ENCODE assay signal across 9 cellular contexts in the genomic region with DNA sequence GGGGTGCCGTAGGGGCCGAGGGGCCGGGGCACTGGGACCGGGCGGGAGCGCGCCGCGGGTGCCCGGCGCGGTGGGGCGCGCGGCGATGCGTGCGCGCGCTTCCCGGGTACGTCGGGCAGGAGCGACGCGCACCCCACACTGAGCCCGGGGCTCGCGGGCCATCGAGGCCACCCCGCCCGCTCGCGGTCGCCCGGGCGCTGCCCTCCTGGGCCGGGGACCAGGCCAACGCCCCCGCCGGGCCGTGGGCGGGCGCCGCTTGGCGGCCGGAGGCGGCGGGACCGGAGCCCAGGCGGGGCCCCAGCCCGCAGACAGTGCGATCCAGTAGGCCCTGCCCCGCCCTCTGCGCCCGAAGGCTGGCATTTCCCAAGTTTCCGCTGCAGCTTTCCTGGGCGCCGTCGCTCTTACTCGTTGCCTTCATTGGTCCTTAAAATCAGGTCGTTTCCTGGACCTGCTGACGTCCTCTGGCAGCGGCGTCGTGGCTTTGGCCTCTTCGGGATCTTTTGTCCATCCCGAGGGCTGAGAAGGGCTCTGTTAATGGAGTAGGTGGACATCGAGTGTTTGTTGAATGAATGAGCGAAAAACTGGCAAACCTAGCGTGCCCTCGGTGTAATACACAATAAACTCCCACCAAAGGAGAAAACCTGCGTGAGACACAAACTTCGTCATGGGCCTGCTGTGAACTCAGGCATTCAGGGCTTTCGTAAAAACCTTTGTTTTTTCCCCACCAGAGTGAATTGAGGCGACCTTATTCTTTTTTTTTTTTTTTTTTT. TPM values are rescaled to one million over a fixed set of nuclear protein-coding genes. Genes with fewer than 3 reads are reported as not detected.
A peak's percentile ranks its signal among the peaks of the same experiment; 100 is the strongest.
DNase-seq lines count a peak whose midpoint lies in the region; ATAC-seq, FAIRE-seq and TF ChIP-seq lines count a peak whose summit lies in the region.
"Had no signal": no experiment of that assay in that cellular context is flagged by ENCODE, and none has a peak within 500 bp of the region (broad histone marks: within the 10 kb centered on the region; RNA-seq: fewer than 3 reads in every experiment).

No MANE protein-coding gene starts in this region.

- H3K27me3 ChIP-seq in duodenal mucosa (ENCODE audit: control insufficient read depth in 1 of 2, insufficient read depth in 2 of 2, low read length in 2 of 2) (no peaks in the 10 kb centered on the region), HepG2 (ENCODE audit: control insufficient read depth in 1 of 2, insufficient read depth in 2 of 2, low read length in 2 of 2) (peaks cover 0 to 4% of the 10 kb centered on the region in 2 experiments; a peak in 1 of 5 replicates)

- H3K79me2 ChIP-seq in HepG2 (ENCODE audit: insufficient read depth, low read length): no peaks in the 10 kb centered on the region

- no peak for DNase-seq in activated CD8-positive, alpha-beta memory T cell treated with anti-CD3 and anti-CD28 coated beads, Interleukin-2, amount 10 ng/mL, durations not matched to agents 7 days and 5 days
- no peak for DNase-seq in activated CD8-positive, alpha-beta memory T cell treated with anti-CD3 and anti-CD28 coated beads for 24 hours
- DNase-seq in HepG2 (ENCODE audit: low spot score): peak; percentile 62

- H3K4me3 ChIP-seq in duodenal mucosa (ENCODE audit: low read depth in 1 of 2, low read length in 2 of 2) (peak overlapping the region; percentile 83 to 91), HepG2 (replicated peaks in 1 of 3; ENCODE audit: insufficient read depth in 1 of 3, low read depth in 2 of 3, low read length in 3 of 3) (peak overlapping the region; percentile 80 to 91 (median 86))

- H3K36me3 ChIP-seq in duodenal mucosa (ENCODE audit: control insufficient read depth in 1 of 2, insufficient read depth in 2 of 2, low read length in 2 of 2) (no peaks in the 10 kb centered on the region), HepG2 (replicated peaks in 1 of 2; ENCODE audit: control insufficient read depth in 1 of 2, insufficient read depth in 2 of 2, low read length in 2 of 2) (no peaks in the 10 kb centered on the region)

- peak; percentile 30 to 35; a peak in 1 of 4 replicates for TF ChIP-seq POLR2A in HepG2 (IDR thresholded peaks at IDR 0.05; ENCODE audit: insufficient read depth in 1 of 2, low read depth in 2 of 2, low read length in 2 of 2)

- peak; percentile 32 for TF ChIP-seq CTCF in HepG2 (CRISPR knock-in tag; IDR thresholded peaks at IDR 0.05)

- peaks cover 7 to 10% of the 10 kb centered on the region in 2 donors for H3K4me1 ChIP-seq in duodenal mucosa (ENCODE audit: control insufficient read depth in 1 of 2, insufficient read depth in 2 of 2, low read length in 2 of 2)
- H3K4me1 ChIP-seq in HepG2 (ENCODE audit: insufficient read depth, low read length): peaks cover 27% of the 10 kb centered on the region

- intact Hi-C loops in HepG2 (cut with micrococcal nuclease; ENCODE audit: unreplicated experiment): loop anchor here (5.0 kb wide), 1 partner anchor 46 kb away; no protein-coding TSS in a partner anchor

- POLR2A ChIA-PET in HepG2 (lab: Yijun Ruan, JAX): interaction anchor here (0.8 to 2.3 kb wide), 7 partner anchors 9 to 468 kb away, joined by 3 to 34 read pairs (median 3); no protein-coding TSS in a partner anchor

- TF ChIP-seq EP300 in HepG2 (IDR thresholded peaks at IDR 0.05; ENCODE audit: low read depth in 2 of 2, low read length in 2 of 2) (no peak), HepG2 (CRISPR knock-in tag; IDR thresholded peaks at IDR 0.05; ENCODE audit: borderline replicate concordance) (no peak)

- peak overlapping the region; percentile 27 for H3K4me3 Mint-ChIP-seq in activated CD8-positive, alpha-beta memory T cell treated with anti-CD3 and anti-CD28 coated beads, Interleukin-2, amount 10 ng/mL, durations not matched to agents 7 days and 5 days

- BruUV-seq in HepG2 (replicated peaks; lab: Mats Ljungman, UMichigan): TSS peak; percentile 60

- 14% methylated on average over 15 of the region's 76 CpGs for WGBS in HepG2 (ENCODE audit: low lambda C conversion rate)

- in situ Hi-C loops in HepG2 (cut with HindIII; ENCODE audit: extremely low pct_ligation_motif_present, low pct_unique_long_range_greater_than_20kb): no loop called here

- H3K4me1 Mint-ChIP-seq in activated CD8-positive, alpha-beta memory T cell treated with anti-CD3 and anti-CD28 coated beads, Interleukin-2, amount 10 ng/mL, durations not matched to agents 7 days and 5 days: peaks cover 2% of the 10 kb centered on the region

- H2AFZ ChIP-seq in HepG2 (ENCODE audit: low read length): peak overlapping the region; percentile 95

- peak overlapping the region; percentile 53 to 80 for H3K9ac ChIP-seq in duodenal mucosa (ENCODE audit: low read depth in 1 of 2, low read length in 2 of 2)
- H3K9ac ChIP-seq in HepG2 (ENCODE audit: insufficient read depth, low read depth, low read length): peak overlapping the region; percentile 79

- peaks cover 4% of the 10 kb centered on the region for H3K36me3 Mint-ChIP-seq in activated CD8-positive, alpha-beta memory T cell treated with anti-CD3 and anti-CD28 coated beads, Interleukin-2, amount 10 ng/mL, durations not matched to agents 7 days and 5 days

- no peak overlapping the region for H3K27ac Mint-ChIP-seq in activated CD8-positive, alpha-beta memory T cell treated with anti-CD3 and anti-CD28 coated beads, Interleukin-2, amount 10 ng/mL, durations not matched to agents 7 days and 5 days

- no peak for ATAC-seq in activated CD8-positive, alpha-beta memory T cell treated with anti-CD3 and anti-CD28 coated beads, Interleukin-2, amount 10 ng/mL, durations not matched to agents 7 days and 5 days
- ATAC-seq in SK-N-SH treated with all-trans-retinoic acid at 6 μM for 48 hours (peak; percentile 82), HepG2 (peak; percentile 91), HG02938 (IDR thresholded peaks at IDR 0.05; ENCODE audit: unreplicated experiment) (no peak), GM18909 (IDR thresholded peaks at IDR 0.05; ENCODE audit: poor library complexity, unreplicated experiment) (no peak)

- H3K9me3 ChIP-seq in duodenal mucosa (ENCODE audit: control insufficient read depth in 1 of 2, low read length in 2 of 2) (no peaks in the 10 kb centered on the region), HepG2 (ENCODE audit: low read length) (no peaks in the 10 kb centered on the region)

- CTCF ChIA-PET in activated CD8-positive, alpha-beta memory T cell treated with anti-CD3 and anti-CD28 coated beads, Interleukin-2, amount 10 ng/mL, durations not matched to agents 7 days and 5 days (lab: Charles Lee): no interaction called here
- CTCF ChIA-PET in HepG2 (lab: Yijun Ruan, JAX; ENCODE audit: low intra/inter-chr PET ratio, low total read pairs): no interaction called here

- peaks cover 2% of the 10 kb centered on the region for H3K9me3 Mint-ChIP-seq in activated CD8-positive, alpha-beta memory T cell treated with anti-CD3 and anti-CD28 coated beads, Interleukin-2, amount 10 ng/mL, durations not matched to agents 7 days and 5 days (ENCODE audit: low read depth)

- FAIRE-seq in HepG2 (lab: Jason Lieb, UNC): no peak
- FAIRE-seq: G401.6 had no signal

- H3K27ac ChIP-seq in duodenal mucosa (ENCODE audit: low read depth, low read length): peak overlapping the region; percentile 84
- H3K27ac ChIP-seq in HepG2 (ENCODE audit: extremely low read length, insufficient read depth, low read length): peak overlapping the region; percentile 63
- peak overlapping the region; percentile 55 for H3K27ac ChIP-seq in temporal lobe (ENCODE audit: low read depth, low read length)

- H3K27me3 Mint-ChIP-seq in activated CD8-positive, alpha-beta memory T cell treated with anti-CD3 and anti-CD28 coated beads, Interleukin-2, amount 10 ng/mL, durations not matched to agents 7 days and 5 days: peaks cover 56% of the 10 kb centered on the region

- H3K4me2 ChIP-seq in HepG2 (ENCODE audit: low read depth, low read length): peak overlapping the region; percentile 99

- H4K20me1 ChIP-seq in HepG2 (ENCODE audit: insufficient read depth, low read length): no peaks in the 10 kb centered on the region

- TF ChIP-seq RAD21 in HepG2 (CRISPR knock-in tag; IDR thresholded peaks at IDR 0.05): peak; percentile 59; the same call in 1 of the 2 replicates

TF ChIP-seq in HepG2, 621 proteins besides CTCF, POLR2A, EP300 and RAD21 (continues in another document):
- TF ChIP-seq ELF1 (CRISPR knock-in tag; IDR thresholded peaks at IDR 0.05) (no peak), SUZ12 (IDR thresholded peaks at IDR 0.05; ENCODE audit: low read depth, low read length) (no peak), NCOR1 (IDR thresholded peaks at IDR 0.05; ENCODE audit: borderline replicate concordance, low read length) (no peak), POLR2AphosphoS5 (IDR thresholded peaks at IDR 0.05; ENCODE audit: low read depth, low read length) (no peak)

RNA-seq across cellular contexts. Expression of a gene that starts 0.6 kb away (rescaled TPM):
- total RNA-seq in activated CD8-positive, alpha-beta memory T cell treated with anti-CD3 and anti-CD28 coated beads, Interleukin-2, amount 10 ng/mL, durations not matched to agents 7 days and 5 days: not detected
- total RNA-seq in HepG2 (2016; rRNA removed; fragmentation: Illumina TruSeq; extraction: Trizol) (9.1 and 10.5 TPM in 2 replicates), temporal lobe (4.2 TPM)
- 1.8 and 2.2 TPM in 2 replicates for total RNA-seq in HepG2 (2016; cell fraction: cytosol; rRNA removed; fragmentation: Illumina TruSeq; extraction: Trizol; ENCODE audit: low read depth)
- total RNA-seq in HepG2 (2016; cell fraction: insoluble cytoplasmic fraction; rRNA removed; fragmentation: Illumina TruSeq; extraction: Trizol): 8.6 and 9.5 TPM in 2 replicates
- 3.8 and 4.3 TPM in 2 replicates for total RNA-seq in HepG2 (2016; cell fraction: membrane; rRNA removed; fragmentation: Illumina TruSeq; extraction: Trizol)
- total RNA-seq in HepG2 (2016; cell fraction: nucleus; rRNA removed; fragmentation: Illumina TruSeq; extraction: Trizol): 7.8 and 8.1 TPM in 2 replicates
- polyA plus RNA-seq in HepG2 (2011; rRNA removed): 5.2 and 5.9 TPM in 2 replicates
- 4.1 and 4.7 TPM in 2 replicates for polyA plus RNA-seq in HepG2 (2011; cell fraction: cytosol; rRNA removed)
- polyA plus RNA-seq in HepG2 (2011; cell fraction: nucleus; rRNA removed): 4.3 and 5.3 TPM in 2 replicates
- 4.4 and 5.2 TPM in 2 replicates for polyA plus RNA-seq in HepG2 (2012)
- 2.5 and 3.0 TPM in 2 replicates for polyA plus RNA-seq in HepG2 (2016; cell fraction: cytosol; fragmentation: Illumina TruSeq; extraction: Trizol; ENCODE audit: low read depth)
- polyA plus RNA-seq in HepG2 (2016; cell fraction: insoluble cytoplasmic fraction; fragmentation: Illumina TruSeq; extraction: Trizol; ENCODE audit: low read depth): 12.6 and 15.7 TPM in 2 replicates
- polyA plus RNA-seq in HepG2 (2016; cell fraction: membrane; fragmentation: Illumina TruSeq; extraction: Trizol; ENCODE audit: low read depth): 3.6 and 4.7 TPM in 2 replicates
- polyA plus RNA-seq in HepG2 (2016; cell fraction: nucleus; fragmentation: Illumina TruSeq; extraction: Trizol; ENCODE audit: insufficient read depth, low read depth): 9.2 and 10.3 TPM in 2 replicates
- polyA minus RNA-seq in HepG2 (2011; rRNA and poly(A)+ RNA removed; ENCODE audit: low replicate concordance): 9.6 and 41.7 TPM in 2 replicates
- polyA minus RNA-seq in HepG2 (2011; cell fraction: cytosol; rRNA and poly(A)+ RNA removed): 5.2 and 5.6 TPM in 2 replicates
- polyA minus RNA-seq in HepG2 (2011; cell fraction: nucleus; rRNA and poly(A)+ RNA removed): 8.2 and 10.3 TPM in 2 replicates

Comparison
In these comparisons a context has a peak if more than half of its experiments do, and no peak if none do; other contexts are left out.
1. ATAC-seq: peak in SK-N-SH treated with all-trans-retinoic acid at 6 μM for 48 hours (single experiment) and HepG2 (single experiment); none in activated CD8-positive, alpha-beta memory T cell treated with anti-CD3 and anti-CD28 coated beads, Interleukin-2, amount 10 ng/mL, durations not matched to agents 7 days and 5 days (single experiment), HG02938 (single experiment) and GM18909 (single experiment).
2. Peak in every context shown above with its lines, with median percentiles within 50 percentile points of each other: H3K27ac ChIP-seq.